In the genomic region with DNA sequence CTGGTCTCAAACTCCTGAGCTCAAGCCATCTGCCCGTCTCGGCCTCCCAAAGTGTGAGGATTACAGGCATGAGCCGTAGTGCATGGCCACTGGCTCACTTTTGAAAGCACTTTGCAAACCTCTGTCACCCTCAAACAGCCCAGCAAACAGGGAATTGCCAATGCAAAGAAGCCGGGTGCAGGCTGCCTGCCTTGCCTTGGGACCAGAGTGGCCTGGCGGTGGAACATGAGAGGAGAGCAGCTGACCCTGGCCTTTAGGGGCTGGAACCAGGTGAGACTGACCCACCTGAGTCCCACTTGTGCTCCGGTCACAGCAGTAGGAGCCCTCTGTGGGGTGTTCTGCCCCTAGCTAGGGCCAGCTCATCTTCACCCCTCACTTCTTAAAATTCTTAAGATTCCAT, we compare ENCODE assay signal across 25 cellular contexts.
"Had no signal": no experiment of that assay in that cellular context is flagged by ENCODE, and none has a peak within 500 bp of the region (broad histone marks: within the 10 kb centered on the region; RNA-seq: fewer than 3 reads in every experiment).

No MANE protein-coding gene starts in this region.

- H3K4me3 Mint-ChIP-seq: activated naive CD4-positive, alpha-beta T cell treated with anti-CD3 and anti-CD28 coated beads for 36 hours; activated naive CD8-positive, alpha-beta T cell; activated T-helper 17 cell treated with anti-CD3 and anti-CD28 coated beads, Interleukin-2, amount 50 U/mL, for 72 hours; T-helper 2 cell treated with Interferon-gamma antibody and Interleukin-4, amounts not matched to agents 5 μg/mL and 100 μg/mL, for 36 hours had no signal

- H3K36me3 ChIP-seq: brain microvascular endothelial cell, cardiac muscle cell, SJSA1 had no signal

- ATAC-seq: activated T-helper 17 cell treated with anti-CD3 and anti-CD28 coated beads, Interleukin-2, amount 50 U/mL, for 72 hours; PC-3; SK-N-SH treated with all-trans-retinoic acid at 6 μM for 48 hours had no signal

- H3K27me3 ChIP-seq: brain microvascular endothelial cell, cardiac muscle cell, SJSA1 had no signal

- H3K4me1 ChIP-seq: SJSA1 had no signal

- H3K4me3 ChIP-seq: cardiac muscle cell, SJSA1 had no signal

- H3K4me1 Mint-ChIP-seq: activated T-helper 17 cell treated with anti-CD3 and anti-CD28 coated beads, Interleukin-2, amount 50 U/mL, for 72 hours had no signal

- H3K27ac ChIP-seq: brain microvascular endothelial cell, cardiac muscle cell, SJSA1 had no signal

- H3K36me3 Mint-ChIP-seq: activated naive CD8-positive, alpha-beta T cell had no signal

- DNase-seq: activated CD4-positive, alpha-beta T cell treated with anti-CD3 and anti-CD28 coated beads for 48 hours; activated CD4-positive, alpha-beta T cell treated with anti-CD3 and anti-CD28 coated beads, Interleukin-2, amount 50 U/mL, for 48 hours; activated CD4-positive, CD25-positive, alpha-beta regulatory T cell treated with anti-CD3 and anti-CD28 coated beads, Interleukin-2, amount 50 U/mL, for 72 hours; activated CD8-positive, alpha-beta memory T cell treated with anti-CD3 and anti-CD28 coated beads for 24 hours; activated gamma-delta T cell; activated naive CD4-positive, alpha-beta T cell treated with anti-CD3 and anti-CD28 coated beads for 36 hours; activated T-cell treated with anti-CD3 and anti-CD28 coated beads for 4 hours; activated T-cell treated with anti-CD3 and anti-CD28 coated beads, Interleukin-2, amount 50 U/mL, for 48 hours; brain microvascular endothelial cell; Kasumi-1; NCI-H1105 treated with DMSO at 0.1 percent for 48 hours; NCI-H146; NCI-H187 treated with DMSO at 0.1 percent for 48 hours; NCI-H2081 treated with DMSO at 0.1 percent for 48 hours; NCI-H446; NCI-H524; PC-3; SHP77; SW 1271 had no signal

- H3K27ac Mint-ChIP-seq: activated naive CD4-positive, alpha-beta T cell treated with anti-CD3 and anti-CD28 coated beads for 36 hours; activated naive CD8-positive, alpha-beta T cell; activated T-helper 17 cell treated with anti-CD3 and anti-CD28 coated beads, Interleukin-2, amount 50 U/mL, for 72 hours; T-helper 2 cell treated with Interferon-gamma antibody and Interleukin-4, amounts not matched to agents 5 μg/mL and 100 μg/mL, for 36 hours had no signal

- H3K27me3 Mint-ChIP-seq: activated naive CD8-positive, alpha-beta T cell had no signal
